8 cellular contexts compared by ENCODE assay signal in genomic region chr3:38030126-38031021, GRCh38. TPM values are rescaled to one million over a fixed set of nuclear protein-coding genes. Genes with fewer than 3 reads are reported as not detected.
DNase-seq lines count a peak whose midpoint lies in the region; ATAC-seq and TF ChIP-seq lines count a peak whose summit lies in the region.

No MANE protein-coding gene starts in this region.

- H3K4me1 ChIP-seq in HAP-1 (peaks cover 8% of the 10 kb centered on the region), adrenal gland (replicated peaks in 1 of 2) (peaks cover 21 to 34% of the 10 kb centered on the region in 2 donors), iPS-20b (ENCODE audit: insufficient read depth, low read length) (peaks cover 3% of the 10 kb centered on the region; the same call in 1 of the 2 replicates), skeletal muscle tissue (ENCODE audit: control insufficient read depth in 3 of 3, insufficient read depth in 3 of 3, low read length in 3 of 3) (peaks cover 16 to 28% (median 27%) of the 10 kb centered on the region in 3 donors)

- H3K9ac ChIP-seq in iPS-20b (ENCODE audit: low read depth, low read length): peak overlapping the region; percentile 45; the same call in 1 of the 2 replicates
- peak overlapping the region; percentile 57 to 83 (median 83) for H3K9ac ChIP-seq in skeletal muscle tissue (ENCODE audit: low read depth in 1 of 3, low read length in 3 of 3)

- no peak for TF ChIP-seq POLR2A in adrenal gland (IDR thresholded peaks at IDR 0.05)

- intact Hi-C loops in adrenal gland (cut with DNase I): no loop called here

- no peak for DNase-seq in HAP-1 (ENCODE audit: low spot score in 2 of 2)
- no peak for DNase-seq in adrenal gland
- DNase-seq in DMS 273 treated with DMSO at 0.1 percent for 48 hours (lab: John Stamatoyannopoulos, UW): no peak
- no peak for DNase-seq in omental fat pad (ENCODE audit: low spot score)
- DNase-seq in NCI-H524 (lab: John Stamatoyannopoulos, UW): no peak

- ATAC-seq in GM21515 (IDR thresholded peaks at IDR 0.05; ENCODE audit: unreplicated experiment) (no peak), omental fat pad (ENCODE audit: low FRiP score) (no peak)

- H3K9me3 ChIP-seq in HAP-1 (no peaks in the 10 kb centered on the region), adrenal gland (replicated peaks in 1 of 3) (no peaks in the 10 kb centered on the region), iPS-20b (ENCODE audit: insufficient read depth, low read depth, low read length) (no peaks in the 10 kb centered on the region), skeletal muscle tissue (ENCODE audit: control insufficient read depth in 3 of 3, low read length in 3 of 3) (no peaks in the 10 kb centered on the region)

- in situ Hi-C loops in HAP-1 (cut with MboI; ENCODE audit: low sequenced_read_pairs): no loop called here

- H3K27ac ChIP-seq in adrenal gland: peak overlapping the region in 3 of 5 donors; percentile 61 to 90 (median 83)
- H3K27ac ChIP-seq in iPS-20b (ENCODE audit: low read length): no peak overlapping the region
- H3K27ac ChIP-seq in skeletal muscle tissue (ENCODE audit: low read depth, low read length): peak overlapping the region; percentile 45

- H3K27me3 ChIP-seq in HAP-1 (ENCODE audit: low read depth): no peaks in the 10 kb centered on the region
- no peaks in the 10 kb centered on the region for H3K27me3 ChIP-seq in adrenal gland
- peaks cover 73% of the 10 kb centered on the region for H3K27me3 ChIP-seq in iPS-20b (ENCODE audit: insufficient read depth, low read length)
- peaks cover 0 to 34% (median 25%) of the 10 kb centered on the region in 3 donors for H3K27me3 ChIP-seq in skeletal muscle tissue (ENCODE audit: control insufficient read depth in 3 of 3, insufficient read depth in 3 of 3, low read length in 3 of 3)

- TF ChIP-seq CTCF in adrenal gland (IDR thresholded peaks at IDR 0.05): no peak
- no peak for TF ChIP-seq CTCF in omental fat pad (IDR thresholded peaks at IDR 0.05)

- H3K4me3 ChIP-seq in HAP-1 (peak overlapping the region; percentile 90), adrenal gland (peak overlapping the region in 2 of 4 donors; percentile 29 to 61), iPS-20b (ENCODE audit: low read length) (peak overlapping the region; percentile 72), skeletal muscle tissue (ENCODE audit: low read length in 3 of 3) (peak overlapping the region; percentile 56 to 78 (median 78))

- 41 to 71% (median 50%) methylated on average over 3 to 8 of the region's 8 CpGs for WGBS in adrenal gland, 4 donors

- H3K36me3 ChIP-seq in HAP-1 (replicated peaks) (no peaks in the 10 kb centered on the region), adrenal gland (replicated peaks in 1 of 2) (no peaks in the 10 kb centered on the region), iPS-20b (ENCODE audit: insufficient read depth, low read depth, low read length) (no peaks in the 10 kb centered on the region), skeletal muscle tissue (ENCODE audit: control insufficient read depth in 3 of 3, insufficient read depth in 3 of 3, low read length in 3 of 3) (no peaks in the 10 kb centered on the region)

RNA-seq across cellular contexts. Expression of gene PLCD1, which starts 0.9 kb away (rescaled TPM):
- total RNA-seq in adrenal gland: 10 to 100 TPM in 7 of 8 donors, 1 to 10 TPM in 1; 9.7 to 97.3 (median 29.2) TPM
- polyA plus RNA-seq in adrenal gland: 10 to 100 TPM; 11.3 to 42.7 (median 40.9) TPM
- total RNA-seq in skeletal muscle tissue: 9.4 TPM
- total RNA-seq in omental fat pad: 10 to 100 TPM; 12.5 to 24.4 (median 19.0) TPM

RNA-seq across cellular contexts. Expression of gene DLEC1, which starts 8.6 kb away (rescaled TPM):
- total RNA-seq in adrenal gland: 1 to 10 TPM in 5 of 8 donors, under 1 TPM in 3; 0.18 to 2.0 (median 1.1) TPM
- 1 to 10 TPM in 2 of 3 donors, under 1 TPM in 1; 0.20 to 2.0 (median 1.7) TPM for polyA plus RNA-seq in adrenal gland
- total RNA-seq in skeletal muscle tissue: under 0.01 TPM
- 1 to 10 TPM in 3 of 4 donors, under 1 TPM in 1; 0.47 to 5.5 (median 1.4) TPM for total RNA-seq in omental fat pad

RNA-seq across cellular contexts. Expression of gene VILL, which starts 39.8 kb away (rescaled TPM):
- total RNA-seq in adrenal gland (1 to 10 TPM; 2.5 to 8.0 (median 6.5) TPM), skeletal muscle tissue (7.8 TPM), omental fat pad (10 to 100 TPM in 1 of 4 donors, 1 to 10 TPM in 3; 4.4 to 15.0 (median 5.6) TPM)
- 10 to 100 TPM in 1 of 3 donors, 1 to 10 TPM in 2; 1.7 to 18.0 (median 9.7) TPM for polyA plus RNA-seq in adrenal gland
